Comparison of ENCODE assay signal across 12 cellular contexts in the genomic region with DNA sequence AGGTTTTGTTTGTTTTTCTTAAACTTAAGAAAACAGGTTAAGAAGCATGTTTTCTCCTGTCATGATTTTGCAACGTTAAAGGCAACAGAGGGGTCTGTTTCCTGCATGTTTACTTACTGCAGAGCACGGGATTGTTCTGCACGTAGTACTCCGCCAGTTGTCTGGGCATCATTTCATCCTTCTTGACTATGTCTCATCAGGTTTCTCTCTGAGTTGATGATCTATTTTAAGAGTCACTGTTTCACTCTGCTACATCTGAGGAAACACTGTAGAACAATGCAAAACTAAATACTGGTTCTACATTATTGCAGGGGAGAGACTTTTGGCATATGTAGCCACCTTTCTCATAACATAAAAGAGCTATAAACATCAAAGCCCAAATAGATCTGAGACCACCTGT.
DNase-seq lines count a peak whose midpoint lies in the region; ATAC-seq and TF ChIP-seq lines count a peak whose summit lies in the region.
"Had no signal": no experiment of that assay in that cellular context is flagged by ENCODE, and none has a peak within 500 bp of the region (broad histone marks: within the 10 kb centered on the region; RNA-seq: fewer than 3 reads in every experiment).

No MANE protein-coding gene starts in this region.

- H3K4me3 Mint-ChIP-seq in activated T-helper 17 cell treated with anti-CD3 and anti-CD28 coated beads, Interleukin-2, amount 50 U/mL, for 72 hours = no peak overlapping the region

- no peak overlapping the region for H3K4ac ChIP-seq in mesenchymal stem cell (ENCODE audit: low read depth in 1 of 2, low read length in 2 of 2)

- H3K14ac ChIP-seq in mesenchymal stem cell (ENCODE audit: low read length in 2 of 2) = no peak overlapping the region

- no peak overlapping the region for H3K27ac Mint-ChIP-seq in activated T-helper 17 cell treated with anti-CD3 and anti-CD28 coated beads, Interleukin-2, amount 50 U/mL, for 72 hours

- ATAC-seq in GM18505 (IDR thresholded peaks at IDR 0.05; ENCODE audit: unreplicated experiment) (peak; percentile 77), GM19455 (IDR thresholded peaks at IDR 0.05; ENCODE audit: unreplicated experiment) (peak; percentile 66), HG03064 (IDR thresholded peaks at IDR 0.05; ENCODE audit: low read depth, unreplicated experiment) (peak; percentile 77)
- peak; percentile 63 for ATAC-seq in activated T-helper 17 cell treated with anti-CD3 and anti-CD28 coated beads, Interleukin-2, amount 50 U/mL, for 72 hours (replicated peaks)

- no peaks in the 10 kb centered on the region for H3K4me1 Mint-ChIP-seq in activated T-helper 17 cell treated with anti-CD3 and anti-CD28 coated beads, Interleukin-2, amount 50 U/mL, for 72 hours

- TF ChIP-seq POLR2A in GM18505 (IDR thresholded peaks at IDR 0.05; ENCODE audit: borderline replicate concordance, extremely low read depth, insufficient read depth, insufficient read length) = no peak

- TF ChIP-seq CTCF in WERI-Rb-1 (IDR thresholded peaks at IDR 0.05; ENCODE audit: low read depth, low read length) = no peak

- no peaks in the 10 kb centered on the region for H3K27me3 ChIP-seq in WERI-Rb-1 (ENCODE audit: insufficient read depth, low read depth, severe bottlenecking)
- no peaks in the 10 kb centered on the region for H3K27me3 ChIP-seq in mesenchymal stem cell (ENCODE audit: control insufficient read depth in 1 of 2, insufficient read depth in 1 of 2, low read length in 2 of 2)

- H2BK15ac ChIP-seq in mesenchymal stem cell (ENCODE audit: low read depth, poor library complexity, severe bottlenecking) = no peak overlapping the region

- H2AFZ ChIP-seq in mesenchymal stem cell (ENCODE audit: low read depth, low read length) = no peak overlapping the region

- H2BK12ac ChIP-seq in mesenchymal stem cell (ENCODE audit: low read length in 2 of 2) = no peak overlapping the region

- H4K91ac ChIP-seq in mesenchymal stem cell (ENCODE audit: low read length) = no peak overlapping the region

- peaks cover 20% of the 10 kb centered on the region for H3K27me3 Mint-ChIP-seq in activated T-helper 17 cell treated with anti-CD3 and anti-CD28 coated beads, Interleukin-2, amount 50 U/mL, for 72 hours

- H2BK120ac ChIP-seq in mesenchymal stem cell (ENCODE audit: low read depth, low read length) = no peak overlapping the region

- no peak overlapping the region for H2AK5ac ChIP-seq in mesenchymal stem cell (ENCODE audit: low read length, severe bottlenecking)

- DNase-seq in WERI-Rb-1 = no peak
- no peak for DNase-seq in effector CD8-positive, alpha-beta T cell (lab: John Stamatoyannopoulos, UW)
- DNase-seq in mesenchymal stem cell = no peak
- no peak for DNase-seq in NCI-H1092 treated with DMSO at 0.1 percent for 48 hours (lab: John Stamatoyannopoulos, UW)
- DNase-seq: hippocampal formation; NCI-H510A treated with DMSO at 0.1 percent for 48 hours; occipital lobe; stimulated activated CD4-positive, alpha-beta T cell treated with anti-CD3 and anti-CD28 coated beads, Interleukin-15, amount 100 ng/mL, for 24 hours had no signal

- 67% methylated on average over 4 of the region's 4 CpGs for WGBS in mesenchymal stem cell

- H3K4me3 ChIP-seq in WERI-Rb-1 (ENCODE audit: low read depth, low read length) (no peak overlapping the region), mesenchymal stem cell (ENCODE audit: insufficient read depth in 1 of 2, low read depth in 1 of 2, low read length in 2 of 2) (no peak overlapping the region)

- H4K8ac ChIP-seq in mesenchymal stem cell (ENCODE audit: low read length) = no peak overlapping the region

- H3K36me3 Mint-ChIP-seq in activated T-helper 17 cell treated with anti-CD3 and anti-CD28 coated beads, Interleukin-2, amount 50 U/mL, for 72 hours (ENCODE audit: low read depth) = no peaks in the 10 kb centered on the region

- no peak overlapping the region for H3K18ac ChIP-seq in mesenchymal stem cell (ENCODE audit: low read depth in 1 of 2, low read length in 2 of 2)

- H3K79me1 ChIP-seq in mesenchymal stem cell (replicated peaks; ENCODE audit: low read length, poor library complexity, severe bottlenecking) = no peaks in the 10 kb centered on the region

- H3K36me3 ChIP-seq in WERI-Rb-1 = no peaks in the 10 kb centered on the region
- H3K36me3 ChIP-seq in mesenchymal stem cell (ENCODE audit: control insufficient read depth in 1 of 2, insufficient read depth in 2 of 2, low read depth in 1 of 2, low read length in 2 of 2) = no peaks in the 10 kb centered on the region

- H3K27ac ChIP-seq in WERI-Rb-1 (no peak overlapping the region), mesenchymal stem cell (ENCODE audit: low read length, poor library complexity, severe bottlenecking) (no peak overlapping the region)

- H3K9me3 Mint-ChIP-seq in activated T-helper 17 cell treated with anti-CD3 and anti-CD28 coated beads, Interleukin-2, amount 50 U/mL, for 72 hours = no peaks in the 10 kb centered on the region

- no peaks in the 10 kb centered on the region for H3K4me1 ChIP-seq in mesenchymal stem cell (ENCODE audit: control insufficient read depth, insufficient read depth, low read depth, low read length)

- H3K9ac ChIP-seq in mesenchymal stem cell (ENCODE audit: low read length) = no peak overlapping the region

- no peak overlapping the region for H2BK5ac ChIP-seq in mesenchymal stem cell (ENCODE audit: low read depth, low read length, poor library complexity, severe bottlenecking)

- no peak overlapping the region for H3K23ac ChIP-seq in mesenchymal stem cell (ENCODE audit: low read length in 2 of 2)

- H3K9me3 ChIP-seq in WERI-Rb-1 (ENCODE audit: severe bottlenecking) (no peaks in the 10 kb centered on the region), mesenchymal stem cell (ENCODE audit: control insufficient read depth, low read length) (no peaks in the 10 kb centered on the region)

- H3K4me2 ChIP-seq in mesenchymal stem cell (ENCODE audit: low read length, poor library complexity, severe bottlenecking) = no peak overlapping the region
